In genomic region chr1:204461331-204462228, GRCh38 we compare ENCODE assay signal across 9 cellular contexts. TPM values are rescaled to one million over a fixed set of nuclear protein-coding genes. Genes with fewer than 3 reads are reported as not detected.
A peak's percentile ranks its signal among the peaks of the same experiment; 100 is the strongest.
DNase-seq lines count a peak whose midpoint lies in the region; ATAC-seq, FAIRE-seq and TF ChIP-seq lines count a peak whose summit lies in the region.
"Had no signal": no experiment of that assay in that cellular context is flagged by ENCODE, and none has a peak within 500 bp of the region (broad histone marks: within the 10 kb centered on the region; RNA-seq: fewer than 3 reads in every experiment).

No MANE protein-coding gene starts in this region.

- WGBS in liver, result 71% methylated on average over 11 of the region's 11 CpGs
- WGBS in HepG2 (ENCODE audit: low lambda C conversion rate), result 84% methylated on average over 10 of the region's 11 CpGs
- WGBS in transverse colon (ENCODE audit: low coverage in 1 of 2), 2 donors, result 72 to 100% methylated on average over 2 to 11 of the region's 11 CpGs

- no peak for TF ChIP-seq POLR2A in HepG2 (IDR thresholded peaks at IDR 0.05; ENCODE audit: insufficient read depth in 1 of 2, low read depth in 2 of 2, low read length in 2 of 2)
- TF ChIP-seq POLR2A in transverse colon (IDR thresholded peaks at IDR 0.05), result no peak

- H3K4me3 ChIP-seq in liver (ENCODE audit: low read depth in 1 of 3, low read length in 3 of 3), result no peak overlapping the region
- H3K4me3 ChIP-seq in HepG2 (replicated peaks in 1 of 3; ENCODE audit: insufficient read depth in 1 of 3, low read depth in 2 of 3, low read length in 3 of 3), result no peak overlapping the region
- no peak overlapping the region for H3K4me3 ChIP-seq in transverse colon

- H3K4me2 ChIP-seq in HepG2 (ENCODE audit: low read depth, low read length), result no peak overlapping the region

- H3K4me1 ChIP-seq in liver (ENCODE audit: control insufficient read depth in 4 of 4, insufficient read depth in 4 of 4, low read length in 3 of 4) (peaks cover 0 to 5% (median 2%) of the 10 kb centered on the region in 4 donors), HepG2 (ENCODE audit: insufficient read depth, low read length) (no peaks in the 10 kb centered on the region), transverse colon (peaks cover under 1 to 14% (median 6%) of the 10 kb centered on the region in 4 donors)

- in situ Hi-C loops in HepG2 (cut with HindIII; ENCODE audit: extremely low pct_ligation_motif_present, low pct_unique_long_range_greater_than_20kb), result no loop called here
- in situ Hi-C loops in transverse colon (cut with MboI; ENCODE audit: low pct_ligation_motif_present in 1 of 4, low pct_unique_long_range_greater_than_20kb in 1 of 4, low sequenced_read_pairs in 3 of 4), result no loop called here

- TF ChIP-seq EP300 in HepG2 (IDR thresholded peaks at IDR 0.05; ENCODE audit: low read depth in 2 of 2, low read length in 2 of 2) (no peak), HepG2 (CRISPR knock-in tag; IDR thresholded peaks at IDR 0.05; ENCODE audit: borderline replicate concordance) (no peak), transverse colon (IDR thresholded peaks at IDR 0.05; ENCODE audit: low read depth) (no peak)

- no peak overlapping the region for H3K9ac ChIP-seq in liver (ENCODE audit: low read depth in 1 of 2, low read length in 2 of 2)
- no peak overlapping the region for H3K9ac ChIP-seq in HepG2 (ENCODE audit: insufficient read depth, low read depth, low read length)

- H3K27ac ChIP-seq in liver (ENCODE audit: low read depth in 1 of 2, low read length in 2 of 2) (peak overlapping the region; percentile 36 to 59), HepG2 (ENCODE audit: extremely low read length, insufficient read depth, low read length) (no peak overlapping the region), transverse colon (peak overlapping the region; percentile 5 to 55 (median 35))

- H3K9me3 ChIP-seq in liver (ENCODE audit: control insufficient read depth in 4 of 4, low read length in 3 of 4) (no peaks in the 10 kb centered on the region), HepG2 (ENCODE audit: low read length) (no peaks in the 10 kb centered on the region), transverse colon (no peaks in the 10 kb centered on the region)

- ATAC-seq in HepG2 (no peak), GM19467 (IDR thresholded peaks at IDR 0.05; ENCODE audit: unreplicated experiment) (no peak)

- intact Hi-C loops in HepG2 (cut with micrococcal nuclease; ENCODE audit: unreplicated experiment) (no loop called here), transverse colon (cut with DNase I; ENCODE audit: low total_unique reads) (no loop called here)

- CTCF ChIA-PET in HepG2 (lab: Yijun Ruan, JAX; ENCODE audit: low intra/inter-chr PET ratio, low total read pairs), result no interaction called here

- H3K36me3 ChIP-seq in liver (ENCODE audit: control insufficient read depth in 4 of 4, insufficient read depth in 3 of 4, low read depth in 1 of 4, low read length in 3 of 4) (peaks cover 9 to 19% (median 11%) of the 10 kb centered on the region in 4 donors), HepG2 (replicated peaks in 1 of 2; ENCODE audit: control insufficient read depth in 1 of 2, insufficient read depth in 2 of 2, low read length in 2 of 2) (peaks cover 4% of the 10 kb centered on the region in 2 experiments; a peak in 3 of 5 replicates), transverse colon (peaks cover 0 to 22% (median 5%) of the 10 kb centered on the region in 4 donors)

- H3K27me3 ChIP-seq in liver (ENCODE audit: control insufficient read depth in 4 of 4, insufficient read depth in 4 of 4, low read length in 3 of 4) (no peaks in the 10 kb centered on the region), HepG2 (ENCODE audit: control insufficient read depth in 1 of 2, insufficient read depth in 2 of 2, low read length in 2 of 2) (no peaks in the 10 kb centered on the region), transverse colon (no peaks in the 10 kb centered on the region)

- no peak for FAIRE-seq in HepG2 (lab: Jason Lieb, UNC)
- FAIRE-seq: small intestine had no signal

- POLR2A ChIA-PET in HepG2 (lab: Yijun Ruan, JAX), result no interaction called here

- H3K79me2 ChIP-seq in HepG2 (ENCODE audit: insufficient read depth, low read length), result no peaks in the 10 kb centered on the region

- TF ChIP-seq RAD21 in liver (IDR thresholded peaks at IDR 0.05) (no peak), HepG2 (CRISPR knock-in tag; IDR thresholded peaks at IDR 0.05) (no peak)

- H2AFZ ChIP-seq in HepG2 (ENCODE audit: low read length), result no peak overlapping the region

- no peak for TF ChIP-seq CTCF in liver (IDR thresholded peaks at IDR 0.05; ENCODE audit: low read depth, low read length, missing input control)
- no peak for TF ChIP-seq CTCF in HepG2 (CRISPR knock-in tag; IDR thresholded peaks at IDR 0.05)
- no peak for TF ChIP-seq CTCF in transverse colon (IDR thresholded peaks at IDR 0.05)

- no peaks in the 10 kb centered on the region for H4K20me1 ChIP-seq in HepG2 (ENCODE audit: insufficient read depth, low read length)

- DNase-seq in HepG2 (ENCODE audit: low spot score) (no peak), glomerular endothelial cell (ENCODE audit: extremely low read depth, low read depth, low spot score) (peak; percentile 75), transverse colon (no peak), NOMO-1 treated with dmso at 0.1 percent for 144 hours (lab: John Stamatoyannopoulos, UW; ENCODE audit: unreplicated experiment) (no peak), anterior cingulate cortex (lab: John Stamatoyannopoulos, UW) (no peak)
- DNase-seq in activated CD4-positive, alpha-beta T cell treated with anti-CD3 and anti-CD28 coated beads for 48 hours, result peak; percentile 23
- DNase-seq: small intestine had no signal

- no TSS peak for BruUV-seq in HepG2 (replicated peaks; lab: Mats Ljungman, UMichigan)

RNA-seq across cellular contexts. Expression of gene PIK3C2B, which starts 33.0 kb away (rescaled TPM):
- 10 to 100 TPM in 1 of 2 donors, 1 to 10 TPM in 1; 6.8 to 14.9 TPM for total RNA-seq in liver
- 1 to 10 TPM; 2.8 to 4.1 TPM for polyA plus RNA-seq in liver
- 2.7 and 3.4 TPM in 2 replicates for total RNA-seq in HepG2 (2016; rRNA removed; fragmentation: Illumina TruSeq; extraction: Trizol)
- 0.79 and 0.91 TPM in 2 replicates for total RNA-seq in HepG2 (2016; cell fraction: cytosol; rRNA removed; fragmentation: Illumina TruSeq; extraction: Trizol; ENCODE audit: low read depth)
- total RNA-seq in HepG2 (2016; cell fraction: insoluble cytoplasmic fraction; rRNA removed; fragmentation: Illumina TruSeq; extraction: Trizol), result 3.2 and 3.6 TPM in 2 replicates
- total RNA-seq in HepG2 (2016; cell fraction: membrane; rRNA removed; fragmentation: Illumina TruSeq; extraction: Trizol), result 2.0 TPM in 2 replicates
- total RNA-seq in HepG2 (2016; cell fraction: nucleus; rRNA removed; fragmentation: Illumina TruSeq; extraction: Trizol), result 4.9 and 5.9 TPM in 2 replicates
- 4.2 and 4.5 TPM in 2 replicates for polyA plus RNA-seq in HepG2 (2011; rRNA removed)
- polyA plus RNA-seq in HepG2 (2011; cell fraction: cytosol; rRNA removed), result 1.8 TPM in 2 replicates
- polyA plus RNA-seq in HepG2 (2011; cell fraction: nucleus; rRNA removed), result 4.8 and 8.7 TPM in 2 replicates
- polyA plus RNA-seq in HepG2 (2012), result 1.1 and 1.6 TPM in 2 replicates
- 0.19 and 0.27 TPM in 2 replicates for polyA plus RNA-seq in HepG2 (2016; cell fraction: cytosol; fragmentation: Illumina TruSeq; extraction: Trizol; ENCODE audit: low read depth)
- 1.8 and 2.2 TPM in 2 replicates for polyA plus RNA-seq in HepG2 (2016; cell fraction: insoluble cytoplasmic fraction; fragmentation: Illumina TruSeq; extraction: Trizol; ENCODE audit: low read depth)
- polyA plus RNA-seq in HepG2 (2016; cell fraction: membrane; fragmentation: Illumina TruSeq; extraction: Trizol; ENCODE audit: low read depth), result 0.45 and 0.54 TPM in 2 replicates
- polyA plus RNA-seq in HepG2 (2016; cell fraction: nucleus; fragmentation: Illumina TruSeq; extraction: Trizol; ENCODE audit: insufficient read depth, low read depth), result 7.4 and 7.8 TPM in 2 replicates
- polyA minus RNA-seq in HepG2 (2011; rRNA and poly(A)+ RNA removed; ENCODE audit: low replicate concordance), result 19.9 and 128 TPM in 2 replicates
- 5.5 TPM in 2 replicates for polyA minus RNA-seq in HepG2 (2011; cell fraction: cytosol; rRNA and poly(A)+ RNA removed)
- polyA minus RNA-seq in HepG2 (2011; cell fraction: nucleus; rRNA and poly(A)+ RNA removed), result 6.0 and 9.4 TPM in 2 replicates
- total RNA-seq in glomerular endothelial cell, result 32.7 and 77.1 TPM in 2 replicates
- 100 to 1,000 TPM in 2 of 4 donors, 10 to 100 TPM in 2; 61.9 to 181 (median 88.8) TPM for total RNA-seq in transverse colon

RNA-seq across cellular contexts. Expression of gene PPP1R15B, which starts 50.0 kb away (rescaled TPM):
- total RNA-seq in liver, result 10 to 100 TPM; 36.7 to 54.0 TPM
- 10 to 100 TPM; 13.0 to 15.5 TPM for polyA plus RNA-seq in liver
- 20.1 and 23.8 TPM in 2 replicates for total RNA-seq in HepG2 (2016; rRNA removed; fragmentation: Illumina TruSeq; extraction: Trizol)
- 2.1 and 2.7 TPM in 2 replicates for total RNA-seq in HepG2 (2016; cell fraction: cytosol; rRNA removed; fragmentation: Illumina TruSeq; extraction: Trizol; ENCODE audit: low read depth)
- total RNA-seq in HepG2 (2016; cell fraction: insoluble cytoplasmic fraction; rRNA removed; fragmentation: Illumina TruSeq; extraction: Trizol), result 19.9 and 23.3 TPM in 2 replicates
- 9.2 and 10.4 TPM in 2 replicates for total RNA-seq in HepG2 (2016; cell fraction: membrane; rRNA removed; fragmentation: Illumina TruSeq; extraction: Trizol)
- total RNA-seq in HepG2 (2016; cell fraction: nucleus; rRNA removed; fragmentation: Illumina TruSeq; extraction: Trizol), result 29.0 and 33.5 TPM in 2 replicates
- polyA plus RNA-seq in HepG2 (2011; rRNA removed), result 12.7 and 13.4 TPM in 2 replicates
- 9.5 and 11.8 TPM in 2 replicates for polyA plus RNA-seq in HepG2 (2011; cell fraction: cytosol; rRNA removed)
- 12.8 and 14.2 TPM in 2 replicates for polyA plus RNA-seq in HepG2 (2011; cell fraction: nucleus; rRNA removed)
- polyA plus RNA-seq in HepG2 (2012), result 13.8 and 16.0 TPM in 2 replicates
- polyA plus RNA-seq in HepG2 (2016; cell fraction: cytosol; fragmentation: Illumina TruSeq; extraction: Trizol; ENCODE audit: low read depth), result 1.2 and 1.4 TPM in 2 replicates
- 15.8 and 16.0 TPM in 2 replicates for polyA plus RNA-seq in HepG2 (2016; cell fraction: insoluble cytoplasmic fraction; fragmentation: Illumina TruSeq; extraction: Trizol; ENCODE audit: low read depth)
- polyA plus RNA-seq in HepG2 (2016; cell fraction: membrane; fragmentation: Illumina TruSeq; extraction: Trizol; ENCODE audit: low read depth), result 3.3 and 3.6 TPM in 2 replicates
- polyA plus RNA-seq in HepG2 (2016; cell fraction: nucleus; fragmentation: Illumina TruSeq; extraction: Trizol; ENCODE audit: insufficient read depth, low read depth), result 30.8 and 34.1 TPM in 2 replicates
- 29.5 and 115 TPM in 2 replicates for polyA minus RNA-seq in HepG2 (2011; rRNA and poly(A)+ RNA removed; ENCODE audit: low replicate concordance)
- polyA minus RNA-seq in HepG2 (2011; cell fraction: cytosol; rRNA and poly(A)+ RNA removed), result 25.9 and 34.1 TPM in 2 replicates
- 43.4 and 52.2 TPM in 2 replicates for polyA minus RNA-seq in HepG2 (2011; cell fraction: nucleus; rRNA and poly(A)+ RNA removed)
- 24.9 and 36.2 TPM in 2 replicates for total RNA-seq in glomerular endothelial cell
- 10 to 100 TPM; 30.8 to 74.2 (median 54.5) TPM for total RNA-seq in transverse colon

RNA-seq across cellular contexts. Expression of gene MDM4, which starts 54.6 kb away (rescaled TPM):
- total RNA-seq in liver, result 10 to 100 TPM; 33.1 to 56.5 TPM
- polyA plus RNA-seq in liver, result 10 to 100 TPM in 1 of 2 donors, 1 to 10 TPM in 1; 1.4 to 10.0 TPM
- total RNA-seq in HepG2 (2016; rRNA removed; fragmentation: Illumina TruSeq; extraction: Trizol), result 13.8 and 19.0 TPM in 2 replicates
- 5.8 and 7.8 TPM in 2 replicates for total RNA-seq in HepG2 (2016; cell fraction: cytosol; rRNA removed; fragmentation: Illumina TruSeq; extraction: Trizol; ENCODE audit: low read depth)
- total RNA-seq in HepG2 (2016; cell fraction: insoluble cytoplasmic fraction; rRNA removed; fragmentation: Illumina TruSeq; extraction: Trizol), result 14.6 and 17.8 TPM in 2 replicates
- 7.2 and 11.4 TPM in 2 replicates for total RNA-seq in HepG2 (2016; cell fraction: membrane; rRNA removed; fragmentation: Illumina TruSeq; extraction: Trizol)
- total RNA-seq in HepG2 (2016; cell fraction: nucleus; rRNA removed; fragmentation: Illumina TruSeq; extraction: Trizol), result 54.0 and 56.5 TPM in 2 replicates
- polyA plus RNA-seq in HepG2 (2011; rRNA removed), result 14.9 TPM in 2 replicates
- 2.4 and 3.7 TPM in 2 replicates for polyA plus RNA-seq in HepG2 (2011; cell fraction: cytosol; rRNA removed)
- polyA plus RNA-seq in HepG2 (2011; cell fraction: nucleus; rRNA removed), result 26.3 and 36.2 TPM in 2 replicates
- polyA plus RNA-seq in HepG2 (2012), result 5.9 and 7.4 TPM in 2 replicates
- 0.97 and 1.5 TPM in 2 replicates for polyA plus RNA-seq in HepG2 (2016; cell fraction: cytosol; fragmentation: Illumina TruSeq; extraction: Trizol; ENCODE audit: low read depth)
- 3.4 TPM in 2 replicates for polyA plus RNA-seq in HepG2 (2016; cell fraction: insoluble cytoplasmic fraction; fragmentation: Illumina TruSeq; extraction: Trizol; ENCODE audit: low read depth)
- 3.3 and 3.8 TPM in 2 replicates for polyA plus RNA-seq in HepG2 (2016; cell fraction: membrane; fragmentation: Illumina TruSeq; extraction: Trizol; ENCODE audit: low read depth)
- polyA plus RNA-seq in HepG2 (2016; cell fraction: nucleus; fragmentation: Illumina TruSeq; extraction: Trizol; ENCODE audit: insufficient read depth, low read depth), result 42.4 and 45.8 TPM in 2 replicates
- polyA minus RNA-seq in HepG2 (2011; rRNA and poly(A)+ RNA removed; ENCODE audit: low replicate concordance), result 38.9 and 56.7 TPM in 2 replicates
- 8.7 and 10.2 TPM in 2 replicates for polyA minus RNA-seq in HepG2 (2011; cell fraction: cytosol; rRNA and poly(A)+ RNA removed)
- polyA minus RNA-seq in HepG2 (2011; cell fraction: nucleus; rRNA and poly(A)+ RNA removed), result 130 and 161 TPM in 2 replicates
- total RNA-seq in glomerular endothelial cell, result 6.7 and 28.9 TPM in 2 replicates
- 100 to 1,000 TPM in 2 of 4 donors, 10 to 100 TPM in 2; 64.3 to 140 (median 109) TPM for total RNA-seq in transverse colon

Comparison
In these comparisons a context has a peak if more than half of its experiments do, and no peak if none do; other contexts are left out.
1. DNase-seq: peak in activated CD4-positive, alpha-beta T cell treated with anti-CD3 and anti-CD28 coated beads for 48 hours (single experiment) and glomerular endothelial cell (single experiment); none in HepG2 (single experiment), transverse colon (single experiment), NOMO-1 treated with dmso at 0.1 percent for 144 hours (single experiment) and anterior cingulate cortex (0 of 58).